ENCODE assay signal across 38 cellular contexts in the genomic region with DNA sequence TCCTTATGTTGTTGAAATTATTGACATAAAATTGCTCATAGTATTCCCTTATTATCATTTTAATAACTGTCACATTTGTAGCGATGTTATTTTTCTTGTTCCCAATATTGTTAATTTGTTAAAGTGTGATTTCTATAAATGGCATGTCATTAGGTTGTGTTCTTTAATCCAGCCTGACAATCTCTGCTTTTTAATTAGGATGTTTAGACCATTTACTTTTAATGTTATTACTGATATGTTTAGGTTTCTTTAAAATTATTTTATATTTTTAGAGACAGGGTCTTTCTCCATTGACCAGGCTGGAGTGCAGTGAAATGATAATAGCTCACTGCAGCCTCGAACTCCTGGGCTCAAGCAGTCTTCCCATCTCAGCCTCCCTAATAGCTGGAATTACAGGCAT.
"Had no signal": no experiment of that assay in that cellular context is flagged by ENCODE, and none has a peak within 500 bp of the region (broad histone marks: within the 10 kb centered on the region; RNA-seq: fewer than 3 reads in every experiment).

No MANE protein-coding gene starts in this region.

- H3K9me3 Mint-ChIP-seq: activated naive CD4-positive, alpha-beta T cell treated with anti-CD3 and anti-CD28 coated beads for 36 hours; activated naive CD4-positive, alpha-beta T cell treated with anti-CD3 and anti-CD28 coated beads, Interleukin-2, amount 10 ng/mL, durations not matched to agents 7 days and 5 days; activated naive CD4-positive, alpha-beta T cell treated with anti-CD3 and anti-CD28 coated beads, Interleukin-2, amount 50 U/mL, for 24 hours; activated naive CD4-positive, alpha-beta T cell treated with anti-CD3 and anti-CD28 coated beads, Interleukin-2, amount 50 U/mL, for 72 hours; activated naive CD8-positive, alpha-beta T cell treated with anti-CD3 and anti-CD28 coated beads for 36 hours; activated T-cell treated with anti-CD3 and anti-CD28 coated beads, Interleukin-2, amount 50 U/mL, for 4 hours; activated T-cell treated with anti-CD3 and anti-CD28 coated beads, Interleukin-2, amount 50 U/mL, for 72 hours; activated T-helper 17 cell treated with anti-CD3 and anti-CD28 coated beads, Interleukin-2, amount 50 U/mL, for 72 hours; activated T-helper 2 cell treated with anti-CD3 and anti-CD28 coated beads, Interferon-gamma antibody, Interleukin-2, Interleukin-4, amounts not matched to agents 10 μg/mL and 5 μg/mL and 100 μg/mL, durations not matched to agents 14 hours and 24 hours and 36 hours; central memory CD8-positive, alpha-beta T cell had no signal

- H3K4me3 Mint-ChIP-seq: activated naive CD4-positive, alpha-beta T cell treated with anti-CD3 and anti-CD28 coated beads for 36 hours; activated naive CD4-positive, alpha-beta T cell treated with anti-CD3 and anti-CD28 coated beads, Interleukin-2, amount 10 ng/mL, durations not matched to agents 7 days and 5 days; activated naive CD4-positive, alpha-beta T cell treated with anti-CD3 and anti-CD28 coated beads, Interleukin-2, amount 50 U/mL, for 24 hours; activated naive CD8-positive, alpha-beta T cell; activated naive CD8-positive, alpha-beta T cell treated with anti-CD3 and anti-CD28 coated beads for 36 hours; activated naive CD8-positive, alpha-beta T cell treated with anti-CD3 and anti-CD28 coated beads, Interleukin-2, amount 10 ng/mL, durations not matched to agents 7 days and 5 days; activated naive CD8-positive, alpha-beta T cell treated with anti-CD3 and anti-CD28 coated beads, Interleukin-2, amount 50 U/mL, for 24 hours; activated T-cell treated with anti-CD3 and anti-CD28 coated beads, Interleukin-2, amount 50 U/mL, for 4 hours; activated T-cell treated with anti-CD3 and anti-CD28 coated beads, Interleukin-2, amount 50 U/mL, for 72 hours; activated T-helper 1 cell treated with anti-CD3 and anti-CD28 coated beads, Interleukin-12 subunit alpha, Interleukin-12 subunit beta, Interleukin-2, Interleukin-4 antibody, amounts not matched to agents 30 ng/mL and 10 ng/mL and 1 ng/mL, durations not matched to agents 14 hours and 24 hours and 36 hours; activated T-helper 17 cell treated with anti-CD3 and anti-CD28 coated beads, Interleukin-2, amount 50 U/mL, for 72 hours; brain; central memory CD8-positive, alpha-beta T cell had no signal

- H3K27ac ChIP-seq: adrenal gland, ascending aorta, body of pancreas, brain microvascular endothelial cell, breast epithelium, cardiac muscle cell had no signal

- H3K27me3 ChIP-seq: adrenal gland, ascending aorta, body of pancreas, brain microvascular endothelial cell, breast epithelium, cardiac muscle cell had no signal

- H3K4me3 ChIP-seq: adrenal gland, ascending aorta, body of pancreas, breast epithelium, cardiac muscle cell had no signal

- H3K27ac Mint-ChIP-seq: activated naive CD4-positive, alpha-beta T cell treated with anti-CD3 and anti-CD28 coated beads for 36 hours; activated naive CD4-positive, alpha-beta T cell treated with anti-CD3 and anti-CD28 coated beads, Interleukin-2, amount 10 ng/mL, durations not matched to agents 7 days and 5 days; activated naive CD4-positive, alpha-beta T cell treated with anti-CD3 and anti-CD28 coated beads, Interleukin-2, amount 50 U/mL, for 24 hours; activated naive CD4-positive, alpha-beta T cell treated with anti-CD3 and anti-CD28 coated beads, Interleukin-2, amount 50 U/mL, for 72 hours; activated naive CD8-positive, alpha-beta T cell; activated naive CD8-positive, alpha-beta T cell treated with anti-CD3 and anti-CD28 coated beads for 36 hours; activated naive CD8-positive, alpha-beta T cell treated with anti-CD3 and anti-CD28 coated beads, Interleukin-2, amount 10 ng/mL, durations not matched to agents 7 days and 5 days; activated naive CD8-positive, alpha-beta T cell treated with anti-CD3 and anti-CD28 coated beads, Interleukin-2, amount 50 U/mL, for 24 hours; activated T-cell treated with anti-CD3 and anti-CD28 coated beads, Interleukin-2, amount 50 U/mL, for 72 hours; activated T-helper 1 cell treated with anti-CD3 and anti-CD28 coated beads, Interleukin-12 subunit alpha, Interleukin-12 subunit beta, Interleukin-2, Interleukin-4 antibody, amounts not matched to agents 30 ng/mL and 10 ng/mL and 1 ng/mL, durations not matched to agents 14 hours and 24 hours and 36 hours; activated T-helper 17 cell treated with anti-CD3 and anti-CD28 coated beads, Interleukin-2, amount 50 U/mL, for 72 hours; activated T-helper 2 cell treated with anti-CD3 and anti-CD28 coated beads, Interferon-gamma antibody, Interleukin-2, Interleukin-4, amounts not matched to agents 10 μg/mL and 5 μg/mL and 100 μg/mL, durations not matched to agents 14 hours and 24 hours and 36 hours; brain had no signal

- H3K36me3 Mint-ChIP-seq: activated naive CD4-positive, alpha-beta T cell treated with anti-CD3 and anti-CD28 coated beads, Interleukin-2, amount 10 ng/mL, durations not matched to agents 7 days and 5 days; activated naive CD4-positive, alpha-beta T cell treated with anti-CD3 and anti-CD28 coated beads, Interleukin-2, amount 50 U/mL, for 24 hours; activated naive CD4-positive, alpha-beta T cell treated with anti-CD3 and anti-CD28 coated beads, Interleukin-2, amount 50 U/mL, for 72 hours; activated naive CD8-positive, alpha-beta T cell; activated naive CD8-positive, alpha-beta T cell treated with anti-CD3 and anti-CD28 coated beads for 36 hours; activated naive CD8-positive, alpha-beta T cell treated with anti-CD3 and anti-CD28 coated beads, Interleukin-2, amount 10 ng/mL, durations not matched to agents 7 days and 5 days; brain had no signal

- H3K4me1 Mint-ChIP-seq: activated naive CD4-positive, alpha-beta T cell treated with anti-CD3 and anti-CD28 coated beads, Interleukin-2, amount 10 ng/mL, durations not matched to agents 7 days and 5 days; activated naive CD4-positive, alpha-beta T cell treated with anti-CD3 and anti-CD28 coated beads, Interleukin-2, amount 50 U/mL, for 24 hours; activated naive CD8-positive, alpha-beta T cell treated with anti-CD3 and anti-CD28 coated beads for 36 hours; activated naive CD8-positive, alpha-beta T cell treated with anti-CD3 and anti-CD28 coated beads, Interleukin-2, amount 10 ng/mL, durations not matched to agents 7 days and 5 days; activated naive CD8-positive, alpha-beta T cell treated with anti-CD3 and anti-CD28 coated beads, Interleukin-2, amount 50 U/mL, for 24 hours; activated T-helper 17 cell treated with anti-CD3 and anti-CD28 coated beads, Interleukin-2, amount 50 U/mL, for 72 hours; central memory CD8-positive, alpha-beta T cell had no signal

- DNase-seq: activated effector memory CD4-positive, alpha-beta T cell treated with anti-CD3 and anti-CD28 coated beads, Interleukin-2, amount 50 U/mL, for 16 hours; activated effector memory CD4-positive, alpha-beta T cell treated with Interleukin-2 at 50 U/mL for 16 hours; activated gamma-delta T cell; activated gamma-delta T cell treated with Interleukin-2 at 50 U/mL for 16 hours; activated naive CD4-positive, alpha-beta T cell; activated naive CD4-positive, alpha-beta T cell treated with anti-CD3 and anti-CD28 coated beads for 36 hours; activated naive CD4-positive, alpha-beta T cell treated with anti-CD3 and anti-CD28 coated beads, Interleukin-2, amount 10 ng/mL, durations not matched to agents 7 days and 5 days; activated naive CD4-positive, alpha-beta T cell treated with anti-CD3 and anti-CD28 coated beads, Interleukin-2, amount 50 U/mL, for 16 hours; activated naive CD4-positive, alpha-beta T cell treated with Interleukin-2 at 50 U/mL for 16 hours; activated naive CD8-positive, alpha-beta T cell treated with anti-CD3 and anti-CD28 coated beads for 36 hours; activated naive CD8-positive, alpha-beta T cell treated with anti-CD3 and anti-CD28 coated beads, Interleukin-2, amount 10 ng/mL, durations not matched to agents 7 days and 5 days; activated naive CD8-positive, alpha-beta T cell treated with anti-CD3 and anti-CD28 coated beads, Interleukin-2, amount 50 U/mL, for 24 hours; activated T-cell treated with anti-CD3 and anti-CD28 coated beads, Interleukin-2, amount 50 U/mL, for 4 hours; activated T-cell treated with anti-CD3 and anti-CD28 coated beads, Interleukin-2, amount 50 U/mL, for 48 hours; activated T-cell treated with anti-CD3 and anti-CD28 coated beads, Interleukin-2, amount 50 U/mL, for 72 hours; adrenal gland; amniotic stem cell; amygdala; anterior cingulate cortex; aorta; body of pancreas; brain microvascular endothelial cell; caudate nucleus; central memory CD4-positive, alpha-beta T cell; cerebellar nuclear complex had no signal

- FAIRE-seq: astrocyte, bronchial epithelial cell had no signal

- H3K27me3 Mint-ChIP-seq: activated naive CD4-positive, alpha-beta T cell treated with anti-CD3 and anti-CD28 coated beads, Interleukin-2, amount 50 U/mL, for 24 hours; activated naive CD8-positive, alpha-beta T cell; activated naive CD8-positive, alpha-beta T cell treated with anti-CD3 and anti-CD28 coated beads, Interleukin-2, amount 50 U/mL, for 24 hours; activated T-helper 17 cell treated with anti-CD3 and anti-CD28 coated beads, Interleukin-2, amount 50 U/mL, for 72 hours; brain; central memory CD8-positive, alpha-beta T cell had no signal

- H3K4me1 ChIP-seq: adrenal gland, ascending aorta, body of pancreas, breast epithelium had no signal

- ATAC-seq: activated naive CD4-positive, alpha-beta T cell treated with anti-CD3 and anti-CD28 coated beads, Interleukin-2, amount 50 U/mL, for 72 hours; activated naive CD8-positive, alpha-beta T cell treated with anti-CD3 and anti-CD28 coated beads, Interleukin-2, amount 50 U/mL, for 24 hours; activated T-cell treated with anti-CD3 and anti-CD28 coated beads, Interleukin-2, amount 50 U/mL, for 4 hours; activated T-cell treated with anti-CD3 and anti-CD28 coated beads, Interleukin-2, amount 50 U/mL, for 72 hours; activated T-helper 17 cell treated with anti-CD3 and anti-CD28 coated beads, Interleukin-2, amount 50 U/mL, for 72 hours; body of pancreas had no signal

- H3K9me3 ChIP-seq: adrenal gland, ascending aorta, body of pancreas, breast epithelium had no signal

- H3K36me3 ChIP-seq: adrenal gland, ascending aorta, brain microvascular endothelial cell, breast epithelium, cardiac muscle cell had no signal
